Comparison of ENCODE assay signal across 19 cellular contexts in genomic region chr4:125352521-125352920, GRCh38. TPM values are rescaled to one million over a fixed set of nuclear protein-coding genes. Genes with fewer than 3 reads are reported as not detected.
DNase-seq lines count a peak whose midpoint lies in the region; ATAC-seq and TF ChIP-seq lines count a peak whose summit lies in the region.
"Had no signal": no experiment of that assay in that cellular context is flagged by ENCODE, and none has a peak within 500 bp of the region (broad histone marks: within the 10 kb centered on the region; RNA-seq: fewer than 3 reads in every experiment).

No MANE protein-coding gene starts in this region.

- no peaks in the 10 kb centered on the region for H3K27me3 Mint-ChIP-seq in stimulated activated naive B cell treated with anti-CD40 and anti-IgM and Interleukin-4, amounts not matched to agents 10 μg/mL and 1 μg/mL and 100 μg/mL, for 72 hours
- H3K27me3 Mint-ChIP-seq: CD4-positive, CD25-positive, alpha-beta regulatory T cell had no signal

- H3K36me3 ChIP-seq in GM23248 (ENCODE audit: low read depth) (no peaks in the 10 kb centered on the region), SK-N-MC (ENCODE audit: insufficient read depth, low read length) (peaks cover 44% of the 10 kb centered on the region), osteoblast (ENCODE audit: insufficient read depth, low read length) (no peaks in the 10 kb centered on the region)

- H3K4me2 ChIP-seq in GM23248 (ENCODE audit: unreplicated experiment) (no peak overlapping the region), osteoblast (ENCODE audit: insufficient read depth, low read length) (peak overlapping the region; percentile 18)
- H3K4me2 ChIP-seq: A549 had no signal

- H4K20me1 ChIP-seq in GM23248 (ENCODE audit: insufficient read depth) (no peaks in the 10 kb centered on the region), osteoblast (ENCODE audit: insufficient read depth, low read length) (no peaks in the 10 kb centered on the region)

- intact Hi-C loops in dorsolateral prefrontal cortex (cut with DNase I) = loop anchor here in 1 of 2 donors (5.0 kb wide), 1 partner anchor 35 kb away; no protein-coding TSS in a partner anchor

- no peaks in the 10 kb centered on the region for H3F3A ChIP-seq in GM23248 (ENCODE audit: insufficient read depth)

- no peaks in the 10 kb centered on the region for H3K4me1 Mint-ChIP-seq in stimulated activated naive B cell treated with anti-CD40 and anti-IgM and Interleukin-4, amounts not matched to agents 10 μg/mL and 1 μg/mL and 100 μg/mL, for 72 hours
- H3K4me1 Mint-ChIP-seq: CD4-positive, CD25-positive, alpha-beta regulatory T cell had no signal

- ATAC-seq in stimulated activated naive B cell treated with anti-CD40 and anti-IgM and Interleukin-4, amounts not matched to agents 10 μg/mL and 1 μg/mL and 100 μg/mL, for 72 hours (replicated peaks) = no peak
- ATAC-seq: A549, GM12878, HCT116, PC-3 had no signal

- H2AFZ ChIP-seq in GM23248 = no peak overlapping the region
- H2AFZ ChIP-seq in osteoblast (ENCODE audit: low read length) = no peak overlapping the region

- H3K27ac ChIP-seq in GM23248 = no peak overlapping the region
- peak overlapping the region; percentile 48; the same call in 1 of the 2 replicates for H3K27ac ChIP-seq in SK-N-MC
- peak overlapping the region in 58 of 59 donors; percentile 16 to 97 (median 86) for H3K27ac ChIP-seq in dorsolateral prefrontal cortex
- no peak overlapping the region for H3K27ac ChIP-seq in osteoblast (ENCODE audit: low read depth, low read length)
- H3K27ac ChIP-seq: A549 had no signal

- H3K9ac ChIP-seq in GM23248 = no peak overlapping the region
- H3K9ac ChIP-seq in SK-N-MC (ENCODE audit: insufficient read length) = no peak overlapping the region

- H3K4me3 Mint-ChIP-seq in stimulated activated naive B cell treated with anti-CD40 and anti-IgM and Interleukin-4, amounts not matched to agents 10 μg/mL and 1 μg/mL and 100 μg/mL, for 72 hours = no peak overlapping the region
- H3K4me3 Mint-ChIP-seq: CD4-positive, CD25-positive, alpha-beta regulatory T cell had no signal

- H3K4me1 ChIP-seq in GM23248 (ENCODE audit: insufficient read depth) (no peaks in the 10 kb centered on the region), osteoblast (ENCODE audit: insufficient read depth, low read length) (no peaks in the 10 kb centered on the region)
- H3K4me1 ChIP-seq: A549 had no signal

- whole genome bisulfite sequencing in GM23248 (ENCODE audit: low coverage in 1 of 2, low lambda C conversion rate in 2 of 2, missing lambda C conversion rate in 2 of 2), 2 experiments = 75 to 77% methylated on average over 1 of the region's 1 CpG

- DNase-seq in GM23248 (peak; percentile 3), SK-N-MC (ENCODE audit: low read depth, low spot score) (no peak), dorsolateral prefrontal cortex (no peak), osteoblast (ENCODE audit: insufficient read length, low spot score, missing footprints) (no peak), NCI-H748 (lab: John Stamatoyannopoulos, UW; ENCODE audit: unreplicated experiment) (no peak), HT-29 (ENCODE audit: low spot score) (no peak)
- no peak for DNase-seq in stimulated activated naive B cell treated with anti-CD40 and anti-IgM and Interleukin-4, amounts not matched to agents 10 μg/mL and 1 μg/mL and 100 μg/mL, for 72 hours
- DNase-seq: AML-193; Calu3; CD4-positive, CD25-positive, alpha-beta regulatory T cell; MV-4-11; NCI-H1417 treated with DMSO at 0.1 percent for 48 hours; NCI-H2029 treated with DMSO at 0.1 percent for 48 hours; NCI-H526; NK-92 treated with Interleukin-12 subunit alpha and Interleukin-12 subunit beta, amount 100 ng/mL, for 24 hours; PC-3 had no signal

- no peaks in the 10 kb centered on the region for H3K36me3 Mint-ChIP-seq in stimulated activated naive B cell treated with anti-CD40 and anti-IgM and Interleukin-4, amounts not matched to agents 10 μg/mL and 1 μg/mL and 100 μg/mL, for 72 hours
- H3K36me3 Mint-ChIP-seq: CD4-positive, CD25-positive, alpha-beta regulatory T cell had no signal

- no peaks in the 10 kb centered on the region for H3K9me3 Mint-ChIP-seq in stimulated activated naive B cell treated with anti-CD40 and anti-IgM and Interleukin-4, amounts not matched to agents 10 μg/mL and 1 μg/mL and 100 μg/mL, for 72 hours

- H3K4me3 ChIP-seq in GM23248 (no peak overlapping the region), SK-N-MC (no peak overlapping the region), dorsolateral prefrontal cortex (peak overlapping the region in 43 of 59 donors; percentile 0 to 56 (median 32)), osteoblast (ENCODE audit: insufficient read depth, low read length) (no peak overlapping the region)
- H3K4me3 ChIP-seq: A549, GM12878 had no signal

- H3K27me3 ChIP-seq in GM23248 (replicated peaks; ENCODE audit: insufficient read depth) (no peaks in the 10 kb centered on the region), dorsolateral prefrontal cortex (no peaks in the 10 kb centered on the region), osteoblast (ENCODE audit: insufficient read depth, low read length) (no peaks in the 10 kb centered on the region)

- no peaks in the 10 kb centered on the region for H3K9me2 ChIP-seq in GM23248 (ENCODE audit: insufficient read depth)

- no peaks in the 10 kb centered on the region for H3K9me3 ChIP-seq in GM23248 (ENCODE audit: low read depth)
- H3K9me3 ChIP-seq in SK-N-MC (ENCODE audit: low read depth, low read length) = no peaks in the 10 kb centered on the region
- H3K9me3 ChIP-seq in osteoblast (ENCODE audit: low read depth, low read length) = no peaks in the 10 kb centered on the region
- H3K9me3 ChIP-seq: A549 had no signal

- H3K27ac Mint-ChIP-seq in stimulated activated naive B cell treated with anti-CD40 and anti-IgM and Interleukin-4, amounts not matched to agents 10 μg/mL and 1 μg/mL and 100 μg/mL, for 72 hours = no peak overlapping the region
- H3K27ac Mint-ChIP-seq: CD4-positive, CD25-positive, alpha-beta regulatory T cell had no signal

- H3K79me2 ChIP-seq in GM23248 (ENCODE audit: insufficient read depth) (peaks cover 48% of the 10 kb centered on the region), osteoblast (ENCODE audit: insufficient read depth, low read length) (no peaks in the 10 kb centered on the region)

- in situ Hi-C loops in GM23248 (cut with MboI) = no loop called here

- TF ChIP-seq CTCF in dorsolateral prefrontal cortex (IDR thresholded peaks at IDR 0.05 in 54 of 56, conservative IDR thresholded peaks at IDR 0.05 in 2 of 56; ENCODE audit: low read depth in 1 of 56, partially characterized antibody in 56 of 56) = no peak
- TF ChIP-seq CTCF in osteoblast (IDR thresholded peaks at IDR 0.05; ENCODE audit: extremely low read depth, low read depth, low read length) = no peak

RNA-seq across cellular contexts. Expression of gene FAT4, which starts 37.8 kb away (rescaled TPM):
- 22.0 and 22.4 TPM in 2 replicates for total RNA-seq in GM23248 (2014; rRNA removed; shearing (Covaris generic))
- polyA plus RNA-seq in GM23248 (2016; fragmentation: Nextera tagmentation; extraction: Ambion mirVana) = 2.1 and 2.4 TPM in 2 replicates
- total RNA-seq in dorsolateral prefrontal cortex (10 to 100 TPM in 28 of 120 experiments, 1 to 10 TPM in 92; 3.9 to 15.1 (median 7.6) TPM), osteoblast (27.9 and 31.2 TPM in 2 replicates)
- not detected in 2 replicates for total RNA-seq in HT-29 (2014; rRNA removed; shearing (Covaris generic))
- polyA plus RNA-seq: CD4-positive, CD25-positive, alpha-beta regulatory T cell; GM12878 had no signal

Comparison
In these comparisons a context has a peak if more than half of its experiments do, and no peak if none do; other contexts are left out.
1. H3K27ac ChIP-seq: peak in SK-N-MC (single experiment) and dorsolateral prefrontal cortex (58 of 59); none in GM23248 (single experiment) and osteoblast (single experiment).
2. H3K4me3 ChIP-seq: peak in dorsolateral prefrontal cortex (43 of 59); none in GM23248 (single experiment), SK-N-MC (single experiment) and osteoblast (single experiment).